ENCODE assay signal across 15 cellular contexts in the genomic region with DNA sequence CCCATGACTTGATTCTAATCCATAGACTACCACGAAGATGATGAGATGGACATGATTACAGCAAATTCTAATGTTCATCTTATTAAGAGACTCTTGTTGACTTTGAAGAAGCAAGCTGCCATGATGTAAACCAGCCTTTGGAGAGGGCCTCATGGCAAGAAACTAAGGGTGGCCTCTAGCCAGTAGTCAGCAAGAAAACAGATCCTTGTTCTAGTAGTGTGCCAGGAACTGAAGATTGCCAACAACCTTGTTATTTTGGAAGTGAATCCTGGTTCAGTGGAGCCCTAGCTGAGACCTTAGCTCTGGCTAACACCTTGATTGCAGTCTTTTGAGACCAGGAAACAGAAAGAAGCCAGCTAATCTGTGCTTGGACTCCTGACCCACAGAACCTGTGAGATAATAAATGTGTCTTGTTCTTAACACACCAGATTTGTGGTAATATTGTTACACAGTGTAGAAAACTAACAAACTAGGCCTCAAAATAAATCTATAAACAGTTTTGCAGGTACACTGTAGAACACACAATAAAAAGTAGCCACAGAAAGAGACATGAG. TPM values are rescaled to one million over a fixed set of nuclear protein-coding genes. Genes with fewer than 3 reads are reported as not detected.
"Had no signal": no experiment of that assay in that cellular context is flagged by ENCODE, and none has a peak within 500 bp of the region (broad histone marks: within the 10 kb centered on the region; RNA-seq: fewer than 3 reads in every experiment).

No MANE protein-coding gene starts in this region.

- H3K27ac ChIP-seq: coronary artery, esophagus squamous epithelium, heart right ventricle, tibial artery had no signal

- H3K27me3 ChIP-seq: esophagus squamous epithelium, heart right ventricle, tibial artery, uterus had no signal

- DNase-seq: activated CD4-positive, alpha-beta memory T cell treated with anti-CD3 and anti-CD28 coated beads, Interleukin-2, amount 10 ng/mL, durations not matched to agents 7 days and 5 days; activated CD4-positive, alpha-beta T cell treated with anti-CD3 and anti-CD28 coated beads for 4 hours; activated effector memory CD4-positive, alpha-beta T cell treated with Interleukin-2 at 50 U/mL for 16 hours; activated T-cell treated with anti-CD3 and anti-CD28 coated beads, Interleukin-2, amount 50 U/mL, for 4 hours; central memory CD4-positive, alpha-beta T cell; esophagus squamous epithelium; heart right ventricle; stimulated activated CD4-positive, alpha-beta T cell treated with anti-CD3 and anti-CD28 coated beads, Interleukin-4, amount 100 ng/mL, for 1 hour; stimulated activated naive CD4-positive, alpha-beta T cell; T-helper 2 cell; tibial artery; uterus had no signal

- H3K4me3 ChIP-seq: coronary artery, esophagus squamous epithelium, heart right ventricle, tibial artery, uterus had no signal

- ATAC-seq: activated T-cell treated with anti-CD3 and anti-CD28 coated beads, Interleukin-2, amount 50 U/mL, for 4 hours; heart right ventricle; WTC11 had no signal

- H3K36me3 ChIP-seq: uterus had no signal

- H3K4me1 ChIP-seq: esophagus squamous epithelium, tibial artery, uterus had no signal

- H3K9me3 ChIP-seq: esophagus squamous epithelium, heart right ventricle, tibial artery, uterus had no signal

RNA-seq across cellular contexts. Expression of a gene that starts 10.0 kb away (rescaled TPM):
- total RNA-seq: activated CD4-positive, alpha-beta memory T cell treated with anti-CD3 and anti-CD28 coated beads, Interleukin-2, amount 10 ng/mL, durations not matched to agents 7 days and 5 days; esophagus squamous epithelium; heart right ventricle; subcutaneous adipose tissue had no signal
